ENCODE assay signal across 29 cellular contexts in the genomic region with DNA sequence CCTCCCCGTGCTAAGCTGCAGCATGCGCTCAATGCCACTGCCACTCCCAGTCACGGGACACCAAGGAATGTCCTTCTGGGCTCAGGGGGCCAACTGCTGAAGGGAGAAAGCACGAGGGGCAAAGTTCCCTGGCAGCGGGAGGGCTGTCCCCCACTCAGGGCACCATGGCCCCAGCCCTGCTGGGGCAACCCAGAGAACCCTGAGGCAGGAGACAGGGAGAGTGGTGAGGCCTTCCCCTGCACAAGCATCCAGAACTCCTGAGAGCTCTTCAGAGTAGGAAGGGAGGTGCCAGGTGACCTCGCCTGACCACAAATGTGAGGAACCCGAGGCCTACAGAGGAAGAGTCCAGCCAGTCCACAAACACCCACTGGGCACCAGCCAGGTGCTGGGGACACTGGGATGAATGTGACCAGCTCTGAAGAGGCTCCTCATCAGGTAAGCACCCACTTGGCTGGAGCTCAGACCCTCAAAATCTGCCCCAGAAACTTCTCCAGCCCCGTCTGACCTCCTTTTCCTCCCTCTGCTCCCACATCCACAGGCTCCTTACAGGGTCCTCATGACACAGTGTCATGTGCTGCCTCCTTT. TPM values are rescaled to one million over a fixed set of nuclear protein-coding genes. Genes with fewer than 3 reads are reported as not detected.
A peak's percentile ranks its signal among the peaks of the same experiment; 100 is the strongest.
DNase-seq lines count a peak whose midpoint lies in the region; ATAC-seq and TF ChIP-seq lines count a peak whose summit lies in the region.
"Had no signal": no experiment of that assay in that cellular context is flagged by ENCODE, and none has a peak within 500 bp of the region (broad histone marks: within the 10 kb centered on the region; RNA-seq: fewer than 3 reads in every experiment).

No MANE protein-coding gene starts in this region.

- H3K27me3 ChIP-seq in breast epithelium = no peaks in the 10 kb centered on the region
- no peaks in the 10 kb centered on the region for H3K27me3 ChIP-seq in mammary epithelial cell (ENCODE audit: insufficient read depth, low read length)
- no peaks in the 10 kb centered on the region for H3K27me3 ChIP-seq in effector memory CD4-positive, alpha-beta T cell (replicated peaks; ENCODE audit: control insufficient read depth, insufficient read depth, low read length, poor library complexity, severe bottlenecking)
- H3K27me3 ChIP-seq in psoas muscle (ENCODE audit: insufficient read depth in 3 of 3, low read length in 2 of 3) = no peaks in the 10 kb centered on the region
- H3K27me3 ChIP-seq: upper lobe of left lung had no signal

- no peaks in the 10 kb centered on the region for H3K36me3 Mint-ChIP-seq in activated CD8-positive, alpha-beta T cell treated with anti-CD3 and anti-CD28 coated beads, Interleukin-2, amount 10 ng/mL, durations not matched to agents 7 days and 5 days (ENCODE audit: low read depth)
- H3K36me3 Mint-ChIP-seq: CD8-positive, alpha-beta T cell; naive B cell had no signal

- peak in 3 of 4 donors; percentile 23 to 43 (median 30) for ATAC-seq in psoas muscle
- no peak for ATAC-seq in HG03378 (IDR thresholded peaks at IDR 0.05; ENCODE audit: unreplicated experiment)
- ATAC-seq in activated CD8-positive, alpha-beta T cell treated with anti-CD3 and anti-CD28 coated beads, Interleukin-2, amount 10 ng/mL, durations not matched to agents 7 days and 5 days = no peak
- no peak for ATAC-seq in GM19351 (IDR thresholded peaks at IDR 0.05; ENCODE audit: unreplicated experiment)
- ATAC-seq in left colon = no peak
- ATAC-seq: CD8-positive, alpha-beta T cell; PC-3 had no signal

- TF ChIP-seq CTCF in breast epithelium (IDR thresholded peaks at IDR 0.05) = no peak
- TF ChIP-seq CTCF in mammary epithelial cell (conservative IDR thresholded peaks at IDR 0.05 in 1 of 2, IDR thresholded peaks at IDR 0.05 in 1 of 2; ENCODE audit: extremely low read depth in 1 of 2, insufficient read depth in 1 of 2, low read depth in 1 of 2, low read length in 2 of 2) = no peak
- TF ChIP-seq CTCF in psoas muscle (IDR thresholded peaks at IDR 0.05) = no peak

- H3K27ac ChIP-seq in breast epithelium = peak overlapping the region; percentile 26 to 76
- H3K27ac ChIP-seq in mammary epithelial cell (ENCODE audit: insufficient read depth, low read depth, low read length) = no peak overlapping the region
- peak overlapping the region; percentile 11 for H3K27ac ChIP-seq in effector memory CD4-positive, alpha-beta T cell (ENCODE audit: insufficient read depth, low read length, poor library complexity, severe bottlenecking)
- H3K27ac ChIP-seq in psoas muscle = peak overlapping the region; percentile 10
- H3K27ac ChIP-seq: coronary artery, HL-60, left ventricle myocardium inferior, upper lobe of left lung had no signal

- H4K20me1 ChIP-seq in mammary epithelial cell (ENCODE audit: insufficient read depth, low read length) = no peaks in the 10 kb centered on the region

- no peaks in the 10 kb centered on the region for H3K79me2 ChIP-seq in mammary epithelial cell (ENCODE audit: insufficient read depth, low read length)

- no peaks in the 10 kb centered on the region for H3K36me3 ChIP-seq in breast epithelium
- H3K36me3 ChIP-seq in mammary epithelial cell (ENCODE audit: insufficient read depth, low read length) = no peaks in the 10 kb centered on the region
- H3K36me3 ChIP-seq in effector memory CD4-positive, alpha-beta T cell (ENCODE audit: control insufficient read depth, insufficient read depth, low read length) = no peaks in the 10 kb centered on the region
- no peaks in the 10 kb centered on the region for H3K36me3 ChIP-seq in psoas muscle (ENCODE audit: insufficient read depth in 1 of 2, low read depth in 1 of 2)
- H3K36me3 ChIP-seq: left ventricle myocardium inferior, upper lobe of left lung had no signal

- H3K4me1 ChIP-seq in breast epithelium = no peaks in the 10 kb centered on the region
- H3K4me1 ChIP-seq in mammary epithelial cell (ENCODE audit: insufficient read depth, low read length) = no peaks in the 10 kb centered on the region
- peaks cover 37% of the 10 kb centered on the region for H3K4me1 ChIP-seq in effector memory CD4-positive, alpha-beta T cell (ENCODE audit: control insufficient read depth, insufficient read depth, low read length, poor library complexity, severe bottlenecking)
- H3K4me1 ChIP-seq in psoas muscle = peaks cover 33% of the 10 kb centered on the region

- POLR2A ChIA-PET in activated CD8-positive, alpha-beta T cell treated with anti-CD3 and anti-CD28 coated beads, Interleukin-2, amount 10 ng/mL, durations not matched to agents 7 days and 5 days (lab: Charles Lee) = no interaction called here

- no peak overlapping the region for H2AFZ ChIP-seq in mammary epithelial cell (ENCODE audit: low read depth, low read length)

- no TSS peak for BruUV-seq in mammary epithelial cell (replicated peaks; lab: Mats Ljungman, UMichigan)

- DNase-seq in breast epithelium (ENCODE audit: low spot score in 2 of 2) (no peak), mammary epithelial cell (no peak), psoas muscle (no peak), left colon (no peak)
- no peak for DNase-seq in effector memory CD4-positive, alpha-beta T cell
- DNase-seq in activated CD8-positive, alpha-beta T cell treated with anti-CD3 and anti-CD28 coated beads, Interleukin-2, amount 10 ng/mL, durations not matched to agents 7 days and 5 days = no peak
- DNase-seq: activated gamma-delta T cell treated with Interleukin-2 at 50 U/mL for 16 hours; activated T-cell treated with anti-CD3 and anti-CD28 coated beads, Interleukin-2, amount 50 U/mL, for 1 hour; AML-193; CD8-positive, alpha-beta T cell; effector CD8-positive, alpha-beta T cell; left ventricle myocardium inferior; midbrain; naive B cell; NCI-H1417 treated with DMSO at 0.1 percent for 48 hours; NCI-H2029 treated with DMSO at 0.1 percent for 48 hours; NCI-H226; NCI-H69; nucleus accumbens; PC-3; stimulated activated CD4-positive, alpha-beta T cell treated with anti-CD3 and anti-CD28 coated beads, Interleukin-15, amount 100 ng/mL, for 24 hours; stimulated activated CD4-positive, alpha-beta T cell treated with anti-CD3 and anti-CD28 coated beads, Interleukin-4, amount 100 ng/mL, for 4 hours; substantia nigra; T-helper 1 cell had no signal

- H3K9me3 ChIP-seq in breast epithelium (no peaks in the 10 kb centered on the region), mammary epithelial cell (replicated peaks; ENCODE audit: insufficient read depth, low read length) (no peaks in the 10 kb centered on the region), psoas muscle (no peaks in the 10 kb centered on the region)
- H3K9me3 ChIP-seq in effector memory CD4-positive, alpha-beta T cell (ENCODE audit: control insufficient read depth, low read length) = no peaks in the 10 kb centered on the region
- H3K9me3 ChIP-seq: left ventricle myocardium inferior, upper lobe of left lung had no signal

- no peak overlapping the region for H3K27ac Mint-ChIP-seq in activated CD8-positive, alpha-beta T cell treated with anti-CD3 and anti-CD28 coated beads, Interleukin-2, amount 10 ng/mL, durations not matched to agents 7 days and 5 days
- H3K27ac Mint-ChIP-seq: CD8-positive, alpha-beta T cell had no signal

- dilution Hi-C loops in mammary epithelial cell (cut with HindIII; ENCODE audit: low sequenced_read_pairs) = no loop called here

- intact Hi-C loops in breast epithelium (cut with DNase I; ENCODE audit: low total_unique reads) = loop anchor here (1.0 kb wide), 1 partner anchor 22 kb away; no protein-coding TSS in a partner anchor
- intact Hi-C loops in mammary epithelial cell (cut with micrococcal nuclease) = no loop called here
- intact Hi-C loops in psoas muscle (cut with DNase I) = no loop called here
- intact Hi-C loops in left colon (cut with DNase I, micrococcal nuclease) = no loop called here

- CTCF ChIA-PET in mammary epithelial cell (lab: Charles Lee; ENCODE audit: low non-redundant PET) = no interaction called here
- CTCF ChIA-PET in activated CD8-positive, alpha-beta T cell treated with anti-CD3 and anti-CD28 coated beads, Interleukin-2, amount 10 ng/mL, durations not matched to agents 7 days and 5 days (lab: Charles Lee) = interaction anchor here (1.0 kb wide), 1 partner anchor 22 kb away, joined by 3 read pairs; no protein-coding TSS in a partner anchor

- peaks cover 19% of the 10 kb centered on the region for H3K4me1 Mint-ChIP-seq in activated CD8-positive, alpha-beta T cell treated with anti-CD3 and anti-CD28 coated beads, Interleukin-2, amount 10 ng/mL, durations not matched to agents 7 days and 5 days (ENCODE audit: low read depth)

- 66% methylated on average over 5 of the region's 8 CpGs for WGBS in mammary epithelial cell (ENCODE audit: low coverage, missing lambda C conversion rate)
- 27 to 50% (median 34%) methylated on average over 8 of the region's 8 CpGs for WGBS in psoas muscle, 3 donors

- in situ Hi-C loops in mammary epithelial cell (cut with MboI; ENCODE audit: low sequenced_read_pairs in 2 of 2) = no loop called here

- H3K27me3 Mint-ChIP-seq in activated CD8-positive, alpha-beta T cell treated with anti-CD3 and anti-CD28 coated beads, Interleukin-2, amount 10 ng/mL, durations not matched to agents 7 days and 5 days (ENCODE audit: low read depth) = no peaks in the 10 kb centered on the region
- H3K27me3 Mint-ChIP-seq: naive B cell had no signal

- no peak overlapping the region for H3K4me3 ChIP-seq in breast epithelium
- no peak overlapping the region for H3K4me3 ChIP-seq in mammary epithelial cell (replicated peaks in 1 of 3; ENCODE audit: insufficient read depth in 1 of 3, low read depth in 2 of 3, low read length in 3 of 3)
- H3K4me3 ChIP-seq in effector memory CD4-positive, alpha-beta T cell (ENCODE audit: insufficient read depth, low read depth, low read length, poor library complexity, severe bottlenecking) = no peak overlapping the region
- H3K4me3 ChIP-seq in psoas muscle = no peak overlapping the region
- H3K4me3 ChIP-seq: coronary artery, left ventricle myocardium inferior, upper lobe of left lung had no signal

- TF ChIP-seq POLR2A in breast epithelium (IDR thresholded peaks at IDR 0.05) = no peak

- H3K4me3 Mint-ChIP-seq in activated CD8-positive, alpha-beta T cell treated with anti-CD3 and anti-CD28 coated beads, Interleukin-2, amount 10 ng/mL, durations not matched to agents 7 days and 5 days = no peak overlapping the region
- H3K4me3 Mint-ChIP-seq: CD8-positive, alpha-beta T cell had no signal

- H3K9me3 Mint-ChIP-seq in activated CD8-positive, alpha-beta T cell treated with anti-CD3 and anti-CD28 coated beads, Interleukin-2, amount 10 ng/mL, durations not matched to agents 7 days and 5 days (ENCODE audit: insufficient read depth) = no peaks in the 10 kb centered on the region
- H3K9me3 Mint-ChIP-seq: CD8-positive, alpha-beta T cell; naive B cell had no signal

- H3K4me2 ChIP-seq in mammary epithelial cell (ENCODE audit: insufficient read depth, low read depth, low read length) = no peak overlapping the region

- H3K9ac ChIP-seq in mammary epithelial cell (ENCODE audit: insufficient read depth, low read length) = no peak overlapping the region

RNA-seq across cellular contexts. Expression of a gene that starts 15.6 kb away (rescaled TPM):
- total RNA-seq in breast epithelium (10 to 100 TPM; 10.5 to 25.9 (median 14.8) TPM), mammary epithelial cell (10 to 100 TPM in 1 of 2 donors, 1 to 10 TPM in 1; 9.5 to 13.3 TPM), psoas muscle (10 to 100 TPM; 10.3 to 16.5 (median 12.7) TPM), left colon (1 to 10 TPM; 3.3 to 4.0 TPM)
- polyA plus RNA-seq in mammary epithelial cell (4.4 TPM), psoas muscle (10 to 100 TPM in 1 of 3 donors, 1 to 10 TPM in 2; 2.7 to 13.1 (median 6.4) TPM)
- 5.9 TPM for polyA minus RNA-seq in mammary epithelial cell
- 10 to 100 TPM; 23.1 to 26.6 TPM for total RNA-seq in activated CD8-positive, alpha-beta T cell treated with anti-CD3 and anti-CD28 coated beads, Interleukin-2, amount 10 ng/mL, durations not matched to agents 7 days and 5 days

RNA-seq across cellular contexts. Expression of a gene that starts 52.0 kb away (rescaled TPM):
- total RNA-seq in breast epithelium (100 to 1,000 TPM; 168 to 264 (median 259) TPM), mammary epithelial cell (100 to 1,000 TPM in 1 of 2 donors, 10 to 100 TPM in 1; 32.5 to 519 TPM), psoas muscle (10 to 100 TPM; 27.7 to 43.3 (median 31.3) TPM), left colon (10 to 100 TPM; 24.0 to 41.5 TPM)
- polyA plus RNA-seq in mammary epithelial cell (136 TPM), psoas muscle (10 to 100 TPM; 11.6 to 29.8 (median 15.6) TPM)
- polyA minus RNA-seq in mammary epithelial cell = 118 TPM
- total RNA-seq in activated CD8-positive, alpha-beta T cell treated with anti-CD3 and anti-CD28 coated beads, Interleukin-2, amount 10 ng/mL, durations not matched to agents 7 days and 5 days = 10 to 100 TPM in 1 of 2 experiments, 1 to 10 TPM in 1; 9.3 to 10.8 TPM

Comparison
In these comparisons a context has a peak if more than half of its experiments do, and no peak if none do; other contexts are left out.
1. ATAC-seq: peak in psoas muscle (3 of 4); none in HG03378 (single experiment), activated CD8-positive, alpha-beta T cell treated with anti-CD3 and anti-CD28 coated beads, Interleukin-2, amount 10 ng/mL, durations not matched to agents 7 days and 5 days (single experiment), GM19351 (single experiment) and left colon (single experiment).